16 cellular contexts compared by ENCODE assay signal in genomic region chr12:13582421-13582820, GRCh38.
A peak's percentile ranks its signal among the peaks of the same experiment; 100 is the strongest.
DNase-seq lines count a peak whose midpoint lies in the region; ATAC-seq and TF ChIP-seq lines count a peak whose summit lies in the region.
"Had no signal": no experiment of that assay in that cellular context is flagged by ENCODE, and none has a peak within 500 bp of the region (broad histone marks: within the 10 kb centered on the region; RNA-seq: fewer than 3 reads in every experiment).

No MANE protein-coding gene starts in this region.

- TF ChIP-seq CTCF in HCT116 (IDR thresholded peaks at IDR 0.05 in 2 of 3, conservative IDR thresholded peaks at IDR 0.05 in 1 of 3; ENCODE audit: borderline replicate concordance in 1 of 3, insufficient read depth in 1 of 3, low read depth in 2 of 3, low read length in 2 of 3) (no peak), endodermal cell (conservative IDR thresholded peaks at IDR 0.05) (no peak), liver (IDR thresholded peaks at IDR 0.05; ENCODE audit: low read depth, low read length, missing input control) (no peak)

- H2BK12ac ChIP-seq in trophoblast cell (ENCODE audit: low read length): no peak overlapping the region

- H3K27me3 ChIP-seq in HCT116 (ENCODE audit: insufficient read depth, low read length): no peaks in the 10 kb centered on the region
- no peaks in the 10 kb centered on the region for H3K27me3 ChIP-seq in endodermal cell (ENCODE audit: control insufficient read depth, insufficient read depth, low read length, poor library complexity, severe bottlenecking)
- H3K27me3 ChIP-seq in liver (ENCODE audit: control insufficient read depth in 4 of 4, insufficient read depth in 4 of 4, low read length in 3 of 4): no peaks in the 10 kb centered on the region
- no peaks in the 10 kb centered on the region for H3K27me3 ChIP-seq in trophoblast cell (ENCODE audit: insufficient read depth, low read length)
- H3K27me3 ChIP-seq: BLaER1 had no signal

- intact Hi-C loops in HCT116 (cut with micrococcal nuclease): no loop called here

- H3K4me1 Mint-ChIP-seq in endodermal cell: peaks cover 8% of the 10 kb centered on the region
- H3K4me1 Mint-ChIP-seq: CD14-positive monocyte; CD4-positive, alpha-beta memory T cell; IgD-negative memory B cell had no signal

- H2AFZ ChIP-seq in HCT116 (ENCODE audit: low read depth, low read length, poor library complexity, severe bottlenecking) (no peak overlapping the region), trophoblast cell (ENCODE audit: insufficient read depth, low read length, poor library complexity) (no peak overlapping the region)

- H3K4me2 ChIP-seq in HCT116 (ENCODE audit: low read length) (no peak overlapping the region), trophoblast cell (ENCODE audit: low read length) (no peak overlapping the region)
- H3K4me2 ChIP-seq: BLaER1 had no signal

- H3K4me3 Mint-ChIP-seq in endodermal cell: no peak overlapping the region
- H3K4me3 Mint-ChIP-seq: CD14-positive monocyte; CD4-positive, alpha-beta memory T cell; IgD-negative memory B cell had no signal

- H3K18ac ChIP-seq in trophoblast cell (ENCODE audit: low read length): no peak overlapping the region

- no peak overlapping the region for H3K4ac ChIP-seq in trophoblast cell (ENCODE audit: low read depth, low read length)

- no TSS peak for BruUV-seq in HCT116 (replicated peaks; lab: Mats Ljungman, UMichigan)

- H3K9me2 ChIP-seq in HCT116 (ENCODE audit: insufficient read depth): no peaks in the 10 kb centered on the region

- H4K20me1 ChIP-seq in HCT116 (ENCODE audit: insufficient read depth): no peaks in the 10 kb centered on the region
- H4K20me1 ChIP-seq: BLaER1 had no signal

- no peak for DNase-seq in HCT116 (ENCODE audit: low read depth, low spot score)
- DNase-seq in endodermal cell: peak; percentile 37
- no peak for DNase-seq in trophoblast cell
- DNase-seq in DMS153 treated with DMSO at 0.1 percent for 48 hours (lab: John Stamatoyannopoulos, UW; ENCODE audit: unreplicated experiment): no peak
- DNase-seq: 8988T; CD4-positive, alpha-beta memory T cell; DMS153; DMS79 treated with DMSO at 0.1 percent for 48 hours; GF-D8 had no signal

- H3K79me1 ChIP-seq in trophoblast cell (ENCODE audit: low read length): no peaks in the 10 kb centered on the region

- ATAC-seq in HCT116 (no peak), GM19463 (IDR thresholded peaks at IDR 0.05; ENCODE audit: unreplicated experiment) (no peak), GM21526 (IDR thresholded peaks at IDR 0.05; ENCODE audit: low FRiP score, unreplicated experiment) (no peak)

- H3K79me2 ChIP-seq in HCT116 (ENCODE audit: insufficient read depth, low read length) (no peaks in the 10 kb centered on the region), trophoblast cell (ENCODE audit: control insufficient read depth, insufficient read depth, low read length, poor library complexity) (no peaks in the 10 kb centered on the region)

- H3K27ac ChIP-seq in HCT116 (ENCODE audit: low read depth, low read length) (peak overlapping the region; percentile 89), endodermal cell (ENCODE audit: low read depth, low read length) (no peak overlapping the region), liver (ENCODE audit: low read depth in 1 of 2, low read length in 2 of 2) (peak overlapping the region; percentile 54 to 62), trophoblast cell (ENCODE audit: low read depth, low read length) (no peak overlapping the region)
- H3K27ac ChIP-seq: BLaER1 had no signal

- TF ChIP-seq POLR2A in HCT116 (IDR thresholded peaks at IDR 0.05; ENCODE audit: borderline replicate concordance, extremely low read depth, insufficient read depth, insufficient read length): no peak

- TF ChIP-seq RAD21 in HCT116 (IDR thresholded peaks at IDR 0.05; ENCODE audit: low read depth) (no peak), liver (IDR thresholded peaks at IDR 0.05) (no peak)

- H3K4me1 ChIP-seq in HCT116 (ENCODE audit: control insufficient read depth in 1 of 2, insufficient read depth in 2 of 2, low read length in 2 of 2) (peaks cover 44 to 46% of the 10 kb centered on the region in 2 experiments), endodermal cell (ENCODE audit: control insufficient read depth, insufficient read depth, low read length) (no peaks in the 10 kb centered on the region), liver (ENCODE audit: control insufficient read depth in 4 of 4, insufficient read depth in 4 of 4, low read length in 3 of 4) (peaks cover 6 to 39% (median 22%) of the 10 kb centered on the region in 4 donors), trophoblast cell (ENCODE audit: control insufficient read depth in 1 of 2, insufficient read depth in 2 of 2, low read length in 2 of 2) (no peaks in the 10 kb centered on the region)
- H3K4me1 ChIP-seq: BLaER1, HAP-1 had no signal

- 0 out of 2 replicates have a peak overlapping the region, but pooled peaks have one; percentile 41 for H3K9ac ChIP-seq in HCT116 (ENCODE audit: low read length)
- H3K9ac ChIP-seq in endodermal cell (ENCODE audit: extremely low read depth, low read length, poor library complexity, severe bottlenecking): no peak overlapping the region
- peak overlapping the region; percentile 50 to 58 for H3K9ac ChIP-seq in liver (ENCODE audit: low read depth in 1 of 2, low read length in 2 of 2)
- H3K9ac ChIP-seq in trophoblast cell (ENCODE audit: low read length): no peak overlapping the region
- H3K9ac ChIP-seq: BLaER1 had no signal

- H3K27me3 Mint-ChIP-seq in endodermal cell (ENCODE audit: insufficient read depth): peaks cover 16% of the 10 kb centered on the region

- H4K12ac ChIP-seq in trophoblast cell (ENCODE audit: low read depth, low read length): no peak overlapping the region

- H3K9me3 ChIP-seq in HCT116 (ENCODE audit: control insufficient read depth in 1 of 2, insufficient read depth in 1 of 2, low read depth in 1 of 2, low read length in 2 of 2) (no peaks in the 10 kb centered on the region), endodermal cell (ENCODE audit: control insufficient read depth, low read length) (no peaks in the 10 kb centered on the region), liver (ENCODE audit: control insufficient read depth in 4 of 4, low read length in 3 of 4) (no peaks in the 10 kb centered on the region), trophoblast cell (ENCODE audit: insufficient read depth, low read depth, low read length) (no peaks in the 10 kb centered on the region)
- H3K9me3 ChIP-seq: BLaER1, HAP-1 had no signal

- H2BK5ac ChIP-seq in trophoblast cell (ENCODE audit: low read depth, low read length, poor library complexity): no peak overlapping the region

- no peak overlapping the region for H3K4me3 ChIP-seq in HCT116 (replicated peaks in 1 of 2; ENCODE audit: low read depth in 1 of 2, low read length in 2 of 2)
- no peak overlapping the region for H3K4me3 ChIP-seq in endodermal cell (ENCODE audit: low read length)
- peak overlapping the region; percentile 16 to 65 (median 51) for H3K4me3 ChIP-seq in liver (ENCODE audit: low read depth in 1 of 3, low read length in 3 of 3)
- no peak overlapping the region for H3K4me3 ChIP-seq in trophoblast cell (ENCODE audit: low read depth, low read length)
- H3K4me3 ChIP-seq: BLaER1, HAP-1 had no signal

- no peak overlapping the region for H4K8ac ChIP-seq in trophoblast cell (ENCODE audit: low read depth, low read length)

- no peaks in the 10 kb centered on the region for H3K36me3 Mint-ChIP-seq in endodermal cell (ENCODE audit: low read depth)
- H3K36me3 Mint-ChIP-seq: CD14-positive monocyte; CD4-positive, alpha-beta memory T cell; IgD-negative memory B cell had no signal

- RAD21 ChIA-PET in HCT116 (lab: Charles Lee; ENCODE audit: low non-redundant PET in 1 of 2, low total read pairs in 2 of 2, uncharacterized antibody in 2 of 2, unreplicated experiment in 2 of 2): no interaction called here

- no peak overlapping the region for H2BK120ac ChIP-seq in trophoblast cell (ENCODE audit: insufficient read depth, low read length, poor library complexity)

- no peak overlapping the region for H3K27ac Mint-ChIP-seq in endodermal cell
- H3K27ac Mint-ChIP-seq: CD14-positive monocyte; CD4-positive, alpha-beta memory T cell; IgD-negative memory B cell had no signal

- POLR2A ChIA-PET in HCT116 (lab: Charles Lee): no interaction called here

- H3K36me3 ChIP-seq in HCT116 (ENCODE audit: control insufficient read depth in 1 of 2, insufficient read depth in 2 of 2, low read length in 2 of 2) (no peaks in the 10 kb centered on the region), endodermal cell (ENCODE audit: control insufficient read depth, insufficient read depth, low read length) (no peaks in the 10 kb centered on the region), liver (ENCODE audit: control insufficient read depth in 4 of 4, insufficient read depth in 3 of 4, low read depth in 1 of 4, low read length in 3 of 4) (no peaks in the 10 kb centered on the region), trophoblast cell (ENCODE audit: control insufficient read depth in 1 of 2, insufficient read depth in 2 of 2, low read length in 2 of 2) (no peaks in the 10 kb centered on the region)
- H3K36me3 ChIP-seq: BLaER1, HAP-1 had no signal

- H2AK5ac ChIP-seq in trophoblast cell (ENCODE audit: low read length): no peak overlapping the region

- no peaks in the 10 kb centered on the region for H3K9me3 Mint-ChIP-seq in endodermal cell
- H3K9me3 Mint-ChIP-seq: CD4-positive, alpha-beta memory T cell had no signal

- peak overlapping the region; percentile 47 for H3K14ac ChIP-seq in trophoblast cell (ENCODE audit: low read length)

- CTCF ChIA-PET in HCT116 (lab: Charles Lee): interaction anchor here (1.4 kb wide), 1 partner anchor 47 kb away, joined by 4 read pairs; no protein-coding TSS in a partner anchor

- no peak overlapping the region for H4K91ac ChIP-seq in trophoblast cell (ENCODE audit: low read depth, low read length)

- 33 to 51% methylated on average over 2 to 4 of the region's 4 CpGs for WGBS in endodermal cell (ENCODE audit: insufficient coverage in 1 of 2, insufficient read length in 1 of 2), 2 experiments
- WGBS in liver: 14% methylated on average over 4 of the region's 4 CpGs
- no CpG with 5 or more reads among the region's 4 CpGs for WGBS in trophoblast cell (ENCODE audit: extremely low coverage, insufficient coverage, insufficient read length)

- no peak overlapping the region for H3K23ac ChIP-seq in trophoblast cell (ENCODE audit: low read length)

TF ChIP-seq in HCT116, 20 proteins besides CTCF, POLR2A, EP300 and RAD21 (continues in another document):
- TF ChIP-seq SIN3A (IDR thresholded peaks at IDR 0.05; ENCODE audit: low read depth) (no peak), CBX3 (IDR thresholded peaks at IDR 0.05; ENCODE audit: low read depth) (no peak), EZH2 (IDR thresholded peaks at IDR 0.05) (no peak), TCF7L2 (IDR thresholded peaks at IDR 0.05; ENCODE audit: borderline replicate concordance, extremely low read depth, insufficient read depth, insufficient read length) (no peak), SRF (IDR thresholded peaks at IDR 0.05; ENCODE audit: low read depth) (no peak)

TF ChIP-seq in liver, 16 proteins besides CTCF, POLR2A, EP300 and RAD21:
- TF ChIP-seq TAF1 (conservative IDR thresholded peaks at IDR 0.05) (peak; percentile 20), MAX (IDR thresholded peaks at IDR 0.05) (no peak), GABPA (IDR thresholded peaks at IDR 0.05 in 1 of 2, conservative IDR thresholded peaks at IDR 0.05 in 1 of 2) (no peak)

Comparison
In these comparisons a context has a peak if more than half of its experiments do, and no peak if none do; other contexts are left out.
1. H3K27ac ChIP-seq: peak in HCT116 (single experiment) and liver (2 of 2); none in endodermal cell (single experiment) and trophoblast cell (single experiment).
2. H3K4me3 ChIP-seq: peak in liver (3 of 3); none in HCT116 (0 of 2), endodermal cell (single experiment) and trophoblast cell (single experiment).
3. H3K9ac ChIP-seq: peak in HCT116 (single experiment) and liver (2 of 2); none in endodermal cell (single experiment) and trophoblast cell (single experiment).